ENCODE assay signal across 18 cellular contexts in genomic region chr5:58786904-58787303, GRCh38.
DNase-seq lines count a peak whose midpoint lies in the region; ATAC-seq and TF ChIP-seq lines count a peak whose summit lies in the region.
"Had no signal": no experiment of that assay in that cellular context is flagged by ENCODE, and none has a peak within 500 bp of the region (broad histone marks: within the 10 kb centered on the region; RNA-seq: fewer than 3 reads in every experiment).

No MANE protein-coding gene starts in this region.

- no peaks in the 10 kb centered on the region for H3K36me3 ChIP-seq in testis (ENCODE audit: low read depth, missing control alignments)
- H3K36me3 ChIP-seq: gastrocnemius medialis, left ventricle myocardium inferior, SJCRH30 had no signal

- peak; percentile 62 for ATAC-seq in HG02571 (IDR thresholded peaks at IDR 0.05; ENCODE audit: unreplicated experiment)
- ATAC-seq in HG03432 (IDR thresholded peaks at IDR 0.05; ENCODE audit: unreplicated experiment) = peak; percentile 53
- ATAC-seq in HG03378 (IDR thresholded peaks at IDR 0.05; ENCODE audit: unreplicated experiment) = no peak
- ATAC-seq: gastrocnemius medialis had no signal

- no peak for TF ChIP-seq CTCF in testis (IDR thresholded peaks at IDR 0.05)

- H3K4me3 ChIP-seq in testis = no peak overlapping the region
- H3K4me3 ChIP-seq: gastrocnemius medialis, left ventricle myocardium inferior, SJCRH30, skin epidermis had no signal

- H3K27ac ChIP-seq in testis = peak overlapping the region in 1 of 2 donors; percentile 31
- H3K27ac ChIP-seq: gastrocnemius medialis, left ventricle myocardium inferior, parathyroid adenoma, SJCRH30, skin epidermis had no signal

- peak; percentile 5 for DNase-seq in stimulated activated CD4-positive, alpha-beta T cell treated with anti-CD3 and anti-CD28 coated beads, Interleukin-15, amount 100 ng/mL, for 24 hours
- DNase-seq in stimulated activated CD4-positive, alpha-beta T cell treated with anti-CD3 and anti-CD28 coated beads, Interleukin-12 subunit alpha, Interleukin-12 subunit beta, amount 100 ng/mL, for 4 hours = no peak
- peak; percentile 16 for DNase-seq in testis
- no peak for DNase-seq in NCI-H146 treated with DMSO at 0.1 percent for 48 hours (lab: John Stamatoyannopoulos, UW; ENCODE audit: unreplicated experiment)
- DNase-seq in C1 segment of cervical spinal cord (lab: John Stamatoyannopoulos, UW) = no peak
- DNase-seq: amniotic stem cell; gastrocnemius medialis; left ventricle myocardium inferior; NCI-H1694 treated with DMSO at 0.1 percent for 48 hours; NCI-H510A; SJCRH30; stimulated activated naive CD4-positive, alpha-beta T cell treated with Interleukin-2 at 50 U/mL for 16 hours; T-helper 9 cell had no signal

- intact Hi-C loops in testis (cut with DNase I; ENCODE audit: low total_unique reads) = no loop called here

- peaks cover 4% of the 10 kb centered on the region for H3K4me1 ChIP-seq in testis
- H3K4me1 ChIP-seq: gastrocnemius medialis, left ventricle myocardium inferior, parathyroid adenoma, SJCRH30 had no signal

- no peak for TF ChIP-seq POLR2A in testis (IDR thresholded peaks at IDR 0.05)

- WGBS in testis, 2 donors = 74 to 79% methylated on average over 14 of the region's 14 CpGs

- no peaks in the 10 kb centered on the region for H3K9me3 ChIP-seq in testis
- H3K9me3 ChIP-seq: gastrocnemius medialis, SJCRH30 had no signal

- no peaks in the 10 kb centered on the region for H3K27me3 ChIP-seq in testis
- H3K27me3 ChIP-seq: gastrocnemius medialis had no signal

Comparison
In these comparisons a context has a peak if more than half of its experiments do, and no peak if none do; other contexts are left out.
1. DNase-seq: peak in stimulated activated CD4-positive, alpha-beta T cell treated with anti-CD3 and anti-CD28 coated beads, Interleukin-15, amount 100 ng/mL, for 24 hours (single experiment) and testis (single experiment); none in stimulated activated CD4-positive, alpha-beta T cell treated with anti-CD3 and anti-CD28 coated beads, Interleukin-12 subunit alpha, Interleukin-12 subunit beta, amount 100 ng/mL, for 4 hours (single experiment), NCI-H146 treated with DMSO at 0.1 percent for 48 hours (single experiment) and C1 segment of cervical spinal cord (0 of 14).